In genomic region chr4:164613761-164614277, GRCh38 we compare ENCODE assay signal across 13 cellular contexts.
"Had no signal": no experiment of that assay in that cellular context is flagged by ENCODE, and none has a peak within 500 bp of the region (broad histone marks: within the 10 kb centered on the region; RNA-seq: fewer than 3 reads in every experiment).

No MANE protein-coding gene starts in this region.

- H3K36me3 Mint-ChIP-seq: activated CD4-positive, alpha-beta memory T cell treated with anti-CD3 and anti-CD28 coated beads for 36 hours; immature natural killer cell had no signal

- H3K27ac Mint-ChIP-seq: activated CD4-positive, alpha-beta memory T cell treated with anti-CD3 and anti-CD28 coated beads for 36 hours; activated naive CD8-positive, alpha-beta T cell treated with anti-CD3 and anti-CD28 coated beads, Interleukin-2, amount 50 U/mL, for 24 hours; effector memory CD8-positive, alpha-beta T cell; immature natural killer cell had no signal

- H3K27ac ChIP-seq: ovary, skin epidermis, stomach had no signal

- H3K4me1 Mint-ChIP-seq: activated naive CD8-positive, alpha-beta T cell treated with anti-CD3 and anti-CD28 coated beads, Interleukin-2, amount 50 U/mL, for 24 hours; central memory CD8-positive, alpha-beta T cell; immature natural killer cell had no signal

- H3K4me3 ChIP-seq: ovary, skin epidermis, stomach had no signal

- H3K27me3 Mint-ChIP-seq: activated CD4-positive, alpha-beta memory T cell treated with anti-CD3 and anti-CD28 coated beads for 36 hours; central memory CD8-positive, alpha-beta T cell; effector memory CD8-positive, alpha-beta T cell had no signal

- H3K4me1 ChIP-seq: stomach had no signal

- H3K27me3 ChIP-seq: ovary, stomach had no signal

- H3K4me3 Mint-ChIP-seq: activated CD4-positive, alpha-beta memory T cell treated with anti-CD3 and anti-CD28 coated beads for 36 hours; activated naive CD8-positive, alpha-beta T cell treated with anti-CD3 and anti-CD28 coated beads, Interleukin-2, amount 50 U/mL, for 24 hours; activated T-cell treated with anti-CD3 and anti-CD28 coated beads, Interleukin-2, amount 50 U/mL, for 4 hours; central memory CD8-positive, alpha-beta T cell; effector memory CD8-positive, alpha-beta T cell; immature natural killer cell had no signal

- DNase-seq: activated CD4-positive, alpha-beta memory T cell treated with anti-CD3 and anti-CD28 coated beads for 36 hours; activated CD4-positive, alpha-beta T cell treated with anti-CD3 and anti-CD28 coated beads for 1 hour; activated gamma-delta T cell treated with Interleukin-2 at 50 U/mL for 16 hours; activated naive CD8-positive, alpha-beta T cell treated with anti-CD3 and anti-CD28 coated beads, Interleukin-2, amount 50 U/mL, for 24 hours; activated T-cell treated with anti-CD3 and anti-CD28 coated beads, Interleukin-2, amount 50 U/mL, for 4 hours; effector memory CD8-positive, alpha-beta T cell; glutamatergic neuron; immature natural killer cell; ovary; stomach; T1000 had no signal

- H3K9me3 ChIP-seq: ovary, stomach had no signal

- H3K9me3 Mint-ChIP-seq: activated CD4-positive, alpha-beta memory T cell treated with anti-CD3 and anti-CD28 coated beads for 36 hours; activated naive CD8-positive, alpha-beta T cell treated with anti-CD3 and anti-CD28 coated beads, Interleukin-2, amount 50 U/mL, for 24 hours had no signal

- H3K36me3 ChIP-seq: ovary, stomach had no signal
